In genomic region chr10:30687698-30688213, GRCh38 we compare ENCODE assay signal across 8 cellular contexts. TPM values are rescaled to one million over a fixed set of nuclear protein-coding genes. Genes with fewer than 3 reads are reported as not detected.
A peak's percentile ranks its signal among the peaks of the same experiment; 100 is the strongest.
DNase-seq lines count a peak whose midpoint lies in the region; ATAC-seq and TF ChIP-seq lines count a peak whose summit lies in the region.

No MANE protein-coding gene starts in this region.

- H3K4me1 Mint-ChIP-seq in osteocyte (ENCODE audit: unreplicated experiment) = peaks cover 15% of the 10 kb centered on the region

- TF ChIP-seq CTCF in osteocyte (IDR thresholded peaks at IDR 0.05) (peak; percentile 94), thyroid gland (IDR thresholded peaks at IDR 0.05) (peak; percentile 55 to 92 (median 78))

- H3K36me3 Mint-ChIP-seq in osteocyte (ENCODE audit: unreplicated experiment) = peaks cover 3% of the 10 kb centered on the region

- TF ChIP-seq POLR2A in thyroid gland (IDR thresholded peaks at IDR 0.05) = no peak

- H3K27ac ChIP-seq in SJCRH30 = no peak overlapping the region
- no peak overlapping the region for H3K27ac ChIP-seq in thyroid gland

- H3K36me3 ChIP-seq in SJCRH30 (no peaks in the 10 kb centered on the region), thyroid gland (no peaks in the 10 kb centered on the region)

- H3K9me3 ChIP-seq in SJCRH30 (replicated peaks) (no peaks in the 10 kb centered on the region), thyroid gland (no peaks in the 10 kb centered on the region)

- H3K27me3 Mint-ChIP-seq in osteocyte (ENCODE audit: unreplicated experiment) = peaks cover 23% of the 10 kb centered on the region

- DNase-seq in ACHN (peak; percentile 66), LHCN-M2 (ENCODE audit: low read depth) (peak; percentile 70), SJCRH30 (peak; percentile 77 to 89), activated gamma-delta T cell (lab: John Stamatoyannopoulos, UW) (peak; percentile 26), foreskin melanocyte (peak; percentile 50), osteocyte (ENCODE audit: extremely low spot score, unreplicated experiment) (peak; percentile 92), thyroid gland (peak; percentile 60 to 67)

- ATAC-seq in GM18909 (IDR thresholded peaks at IDR 0.05; ENCODE audit: poor library complexity, unreplicated experiment) = peak; percentile 56

- in situ Hi-C loops in ACHN (cut with HindIII; ENCODE audit: low pct_ligation_motif_present, low pct_unique_long_range_greater_than_20kb, low sequenced_read_pairs) = no loop called here

- no peak overlapping the region for H3K27ac Mint-ChIP-seq in osteocyte (ENCODE audit: unreplicated experiment)

- WGBS in thyroid gland, 2 donors = 1% methylated on average over 7 of the region's 7 CpGs

- no peaks in the 10 kb centered on the region for H3K9me3 Mint-ChIP-seq in osteocyte (ENCODE audit: unreplicated experiment)

- no peak overlapping the region for H3K4me3 Mint-ChIP-seq in osteocyte (ENCODE audit: unreplicated experiment)

- H3K4me1 ChIP-seq in SJCRH30 (peaks cover 7% of the 10 kb centered on the region; the same call in 1 of the 2 replicates), thyroid gland (no peaks in the 10 kb centered on the region)

- H3K27me3 ChIP-seq in SJCRH30 = 0 out of 2 replicates have a peak, but pooled peaks cover 4% of the 10 kb centered on the region
- H3K27me3 ChIP-seq in thyroid gland = no peaks in the 10 kb centered on the region

- H3K4me3 ChIP-seq in SJCRH30 = no peak overlapping the region
- H3K4me3 ChIP-seq in thyroid gland (replicated peaks in 1 of 3) = no peak overlapping the region

- intact Hi-C loops in thyroid gland (cut with DNase I) = no loop called here

RNA-seq across cellular contexts. Expression of gene LYZL2, which starts 58.2 kb away (rescaled TPM):
- total RNA-seq in LHCN-M2 (2014; rRNA removed) (not detected in 2 replicates), osteocyte (not detected in 2 replicates), thyroid gland (not detected)
- polyA plus RNA-seq in LHCN-M2 (2012) = not detected
- not detected in 2 replicates for total RNA-seq in SJCRH30 (2014; rRNA removed; shearing (Covaris generic))

Comparison
In these comparisons a context has a peak if more than half of its experiments do, and no peak if none do; other contexts are left out.
1. DNase-seq: peak in every context shown above with its lines; median percentile 92 in osteocyte; 83 in SJCRH30; 70 in LHCN-M2; 66 in ACHN; 64 in thyroid gland; 50 in foreskin melanocyte; 26 in activated gamma-delta T cell.